ENCODE assay signal across 20 cellular contexts in genomic region chr14:30291216-30291615, GRCh38.
DNase-seq lines count a peak whose midpoint lies in the region; ATAC-seq lines count a peak whose summit lies in the region.
"Had no signal": no experiment of that assay in that cellular context is flagged by ENCODE, and none has a peak within 500 bp of the region (broad histone marks: within the 10 kb centered on the region; RNA-seq: fewer than 3 reads in every experiment).

No MANE protein-coding gene starts in this region.

- DNase-seq in A172 (ENCODE audit: low spot score) (peak; percentile 3), HS-5 (ENCODE audit: low read depth) (peak; percentile 64), astrocyte of the hippocampus (ENCODE audit: low read depth, low spot score) (peak; percentile 89), glomerular visceral epithelial cell (ENCODE audit: extremely low spot score) (peak; percentile 54), cortex of kidney (lab: John Stamatoyannopoulos, UW) (no peak)
- DNase-seq in activated naive CD8-positive, alpha-beta T cell treated with anti-CD3 and anti-CD28 coated beads, Interleukin-2, amount 50 U/mL, for 24 hours: no peak
- DNase-seq: activated naive CD4-positive, alpha-beta T cell treated with anti-CD3 and anti-CD28 coated beads, Interleukin-2, amount 10 ng/mL, durations not matched to agents 7 days and 5 days; cerebellar nuclear complex; COR-L47; erythroblast; GOT3; KBM-7; lower lobe of right lung; NCI-H1417 treated with DMSO at 0.1 percent for 48 hours; stimulated activated CD4-positive, alpha-beta T cell treated with anti-CD3 and anti-CD28 coated beads, Interleukin-1b, Interleukin-23, amount 100 ng/mL, for 48 hours; WERI-Rb-1 had no signal

- no peaks in the 10 kb centered on the region for H3K4me1 Mint-ChIP-seq in activated naive CD8-positive, alpha-beta T cell treated with anti-CD3 and anti-CD28 coated beads, Interleukin-2, amount 50 U/mL, for 24 hours
- H3K4me1 Mint-ChIP-seq: activated naive CD4-positive, alpha-beta T cell treated with anti-CD3 and anti-CD28 coated beads, Interleukin-2, amount 10 ng/mL, durations not matched to agents 7 days and 5 days had no signal

- no peak overlapping the region for H3K4me3 Mint-ChIP-seq in activated naive CD8-positive, alpha-beta T cell treated with anti-CD3 and anti-CD28 coated beads, Interleukin-2, amount 50 U/mL, for 24 hours
- H3K4me3 Mint-ChIP-seq: activated naive CD4-positive, alpha-beta T cell treated with anti-CD3 and anti-CD28 coated beads, Interleukin-2, amount 10 ng/mL, durations not matched to agents 7 days and 5 days; natural killer cell treated with Interleukin-12 subunit alpha and Interleukin-12 subunit beta and Interleukin-15 and Interleukin-18, amount 100 ng/mL, for 72 hours; type B pancreatic cell had no signal

- H3K36me3 Mint-ChIP-seq in activated naive CD8-positive, alpha-beta T cell treated with anti-CD3 and anti-CD28 coated beads, Interleukin-2, amount 50 U/mL, for 24 hours (ENCODE audit: low read depth): no peaks in the 10 kb centered on the region
- H3K36me3 Mint-ChIP-seq: activated naive CD4-positive, alpha-beta T cell treated with anti-CD3 and anti-CD28 coated beads, Interleukin-2, amount 10 ng/mL, durations not matched to agents 7 days and 5 days; natural killer cell treated with Interleukin-12 subunit alpha and Interleukin-12 subunit beta and Interleukin-15 and Interleukin-18, amount 100 ng/mL, for 72 hours; type B pancreatic cell had no signal

- H3K27ac Mint-ChIP-seq in activated naive CD8-positive, alpha-beta T cell treated with anti-CD3 and anti-CD28 coated beads, Interleukin-2, amount 50 U/mL, for 24 hours: no peak overlapping the region
- H3K27ac Mint-ChIP-seq: activated naive CD4-positive, alpha-beta T cell treated with anti-CD3 and anti-CD28 coated beads, Interleukin-2, amount 10 ng/mL, durations not matched to agents 7 days and 5 days; natural killer cell treated with Interleukin-12 subunit alpha and Interleukin-12 subunit beta and Interleukin-15 and Interleukin-18, amount 100 ng/mL, for 72 hours; type B pancreatic cell had no signal

- ATAC-seq in GM21717 (IDR thresholded peaks at IDR 0.05; ENCODE audit: unreplicated experiment): no peak
- ATAC-seq in activated CD4-positive, CD25-positive, alpha-beta regulatory T cell treated with anti-CD3 and anti-CD28 coated beads, Interleukin-2, amount 50 U/mL, for 24 hours: no peak
- ATAC-seq in activated naive CD8-positive, alpha-beta T cell treated with anti-CD3 and anti-CD28 coated beads, Interleukin-2, amount 50 U/mL, for 24 hours: no peak
- ATAC-seq: lower lobe of right lung; natural killer cell treated with Interleukin-12 subunit alpha and Interleukin-12 subunit beta and Interleukin-15 and Interleukin-18, amount 100 ng/mL, for 72 hours had no signal

- H3K27me3 Mint-ChIP-seq in activated naive CD8-positive, alpha-beta T cell treated with anti-CD3 and anti-CD28 coated beads, Interleukin-2, amount 50 U/mL, for 24 hours: peaks cover 6% of the 10 kb centered on the region
- H3K27me3 Mint-ChIP-seq: activated naive CD4-positive, alpha-beta T cell treated with anti-CD3 and anti-CD28 coated beads, Interleukin-2, amount 10 ng/mL, durations not matched to agents 7 days and 5 days; natural killer cell treated with Interleukin-12 subunit alpha and Interleukin-12 subunit beta and Interleukin-15 and Interleukin-18, amount 100 ng/mL, for 72 hours had no signal

- H3K9me3 Mint-ChIP-seq in activated naive CD8-positive, alpha-beta T cell treated with anti-CD3 and anti-CD28 coated beads, Interleukin-2, amount 50 U/mL, for 24 hours: no peaks in the 10 kb centered on the region
- H3K9me3 Mint-ChIP-seq: activated naive CD4-positive, alpha-beta T cell treated with anti-CD3 and anti-CD28 coated beads, Interleukin-2, amount 10 ng/mL, durations not matched to agents 7 days and 5 days; natural killer cell treated with Interleukin-12 subunit alpha and Interleukin-12 subunit beta and Interleukin-15 and Interleukin-18, amount 100 ng/mL, for 72 hours; type B pancreatic cell had no signal

Comparison
In these comparisons a context has a peak if more than half of its experiments do, and no peak if none do; other contexts are left out.
1. DNase-seq: peak in A172 (single experiment), HS-5 (single experiment), astrocyte of the hippocampus (single experiment) and glomerular visceral epithelial cell (single experiment); none in cortex of kidney (single experiment) and activated naive CD8-positive, alpha-beta T cell treated with anti-CD3 and anti-CD28 coated beads, Interleukin-2, amount 50 U/mL, for 24 hours (single experiment).